In genomic region chr6:7175463-7175862, GRCh38 we compare ENCODE assay signal across 20 cellular contexts.
DNase-seq lines count a peak whose midpoint lies in the region; ATAC-seq and TF ChIP-seq lines count a peak whose summit lies in the region.
"Had no signal": no experiment of that assay in that cellular context is flagged by ENCODE, and none has a peak within 500 bp of the region (broad histone marks: within the 10 kb centered on the region; RNA-seq: fewer than 3 reads in every experiment).

No MANE protein-coding gene starts in this region.

- H3K27ac ChIP-seq in gastroesophageal sphincter (peak overlapping the region in 3 of 4 donors; percentile 39 to 63 (median 42)), psoas muscle (peak overlapping the region; percentile 17)
- H3K27ac ChIP-seq: prostate gland had no signal

- no peak overlapping the region for H3K4me3 ChIP-seq in gastroesophageal sphincter
- no peak overlapping the region for H3K4me3 ChIP-seq in psoas muscle
- H3K4me3 ChIP-seq: lung, prostate gland, stomach had no signal

- no peak for ATAC-seq in T-helper 17 cell
- no peak for ATAC-seq in gastroesophageal sphincter
- ATAC-seq in psoas muscle, result no peak
- no peak for ATAC-seq in stimulated activated memory B cell treated with anti-CD40 and anti-IgM and Interleukin-4, amounts not matched to agents 10 μg/mL and 1 μg/mL and 100 μg/mL, for 72 hours
- no peak for ATAC-seq in HG02973 (IDR thresholded peaks at IDR 0.05; ENCODE audit: unreplicated experiment)
- ATAC-seq in esophagus mucosa, result no peak
- ATAC-seq: activated CD8-positive, alpha-beta T cell treated with anti-CD3 and anti-CD28 coated beads for 36 hours; naive thymus-derived CD4-positive, alpha-beta T cell had no signal

- intact Hi-C loops in psoas muscle (cut with DNase I), result no loop called here

- no peak for TF ChIP-seq POLR2A in gastroesophageal sphincter (IDR thresholded peaks at IDR 0.05)

- no peak for TF ChIP-seq EP300 in gastroesophageal sphincter (IDR thresholded peaks at IDR 0.05)

- no peaks in the 10 kb centered on the region for H3K27me3 ChIP-seq in gastroesophageal sphincter
- H3K27me3 ChIP-seq in psoas muscle (ENCODE audit: insufficient read depth in 3 of 3, low read length in 2 of 3), result no peaks in the 10 kb centered on the region
- H3K27me3 ChIP-seq: stomach had no signal

- H3K27me3 Mint-ChIP-seq in T-helper 17 cell, result no peaks in the 10 kb centered on the region
- H3K27me3 Mint-ChIP-seq in stimulated activated memory B cell treated with anti-CD40 and anti-IgM and Interleukin-4, amounts not matched to agents 10 μg/mL and 1 μg/mL and 100 μg/mL, for 72 hours, result no peaks in the 10 kb centered on the region
- H3K27me3 Mint-ChIP-seq: activated CD8-positive, alpha-beta T cell treated with anti-CD3 and anti-CD28 coated beads for 36 hours; activated naive CD8-positive, alpha-beta T cell treated with anti-CD3 and anti-CD28 coated beads, Interleukin-2, amount 10 ng/mL, durations not matched to agents 7 days and 5 days; naive thymus-derived CD4-positive, alpha-beta T cell had no signal

- peak overlapping the region; percentile 76 for H3K27ac Mint-ChIP-seq in T-helper 17 cell
- no peak overlapping the region for H3K27ac Mint-ChIP-seq in stimulated activated memory B cell treated with anti-CD40 and anti-IgM and Interleukin-4, amounts not matched to agents 10 μg/mL and 1 μg/mL and 100 μg/mL, for 72 hours
- H3K27ac Mint-ChIP-seq: activated CD8-positive, alpha-beta T cell treated with anti-CD3 and anti-CD28 coated beads for 36 hours; activated naive CD8-positive, alpha-beta T cell treated with anti-CD3 and anti-CD28 coated beads, Interleukin-2, amount 10 ng/mL, durations not matched to agents 7 days and 5 days; T-helper 1 cell treated with Interleukin-12 subunit alpha and Interleukin-12 subunit beta and Interleukin-4 antibody, amounts not matched to agents 30 μg/mL and 1 μg/mL, for 36 hours had no signal

- peaks cover 6 to 62% (median 16%) of the 10 kb centered on the region in 3 donors for H3K4me1 ChIP-seq in gastroesophageal sphincter
- H3K4me1 ChIP-seq in psoas muscle, result peaks cover 46% of the 10 kb centered on the region

- H3K36me3 Mint-ChIP-seq in T-helper 17 cell (ENCODE audit: low read depth), result no peaks in the 10 kb centered on the region
- peaks cover 32% of the 10 kb centered on the region for H3K36me3 Mint-ChIP-seq in stimulated activated memory B cell treated with anti-CD40 and anti-IgM and Interleukin-4, amounts not matched to agents 10 μg/mL and 1 μg/mL and 100 μg/mL, for 72 hours

- H3K9me3 ChIP-seq in T-helper 17 cell (ENCODE audit: control insufficient read depth, low read length, poor library complexity, severe bottlenecking) (no peaks in the 10 kb centered on the region), gastroesophageal sphincter (no peaks in the 10 kb centered on the region), psoas muscle (no peaks in the 10 kb centered on the region)
- H3K9me3 ChIP-seq: prostate gland, stomach had no signal

- no peaks in the 10 kb centered on the region for H3K9me3 Mint-ChIP-seq in stimulated activated memory B cell treated with anti-CD40 and anti-IgM and Interleukin-4, amounts not matched to agents 10 μg/mL and 1 μg/mL and 100 μg/mL, for 72 hours
- H3K9me3 Mint-ChIP-seq: activated CD8-positive, alpha-beta T cell treated with anti-CD3 and anti-CD28 coated beads for 36 hours; activated naive CD8-positive, alpha-beta T cell treated with anti-CD3 and anti-CD28 coated beads, Interleukin-2, amount 10 ng/mL, durations not matched to agents 7 days and 5 days; naive thymus-derived CD4-positive, alpha-beta T cell; T-helper 1 cell treated with Interleukin-12 subunit alpha and Interleukin-12 subunit beta and Interleukin-4 antibody, amounts not matched to agents 30 μg/mL and 1 μg/mL, for 36 hours had no signal

- 26 to 80% methylated on average over 1 to 4 of the region's 5 CpGs for WGBS in gastroesophageal sphincter (ENCODE audit: low coverage in 1 of 2), 2 donors
- 31 to 51% (median 31%) methylated on average over 5 of the region's 5 CpGs for WGBS in psoas muscle, 3 donors

- DNase-seq in AG20443 (ENCODE audit: low spot score) (peak; percentile 37), T-helper 17 cell (no peak), psoas muscle (no peak)
- DNase-seq in stimulated activated CD4-positive, alpha-beta T cell treated with anti-CD3 and anti-CD28 coated beads, Interleukin-12 subunit alpha, Interleukin-12 subunit beta, amount 100 ng/mL, for 4 hours, result no peak
- DNase-seq: activated CD8-positive, alpha-beta T cell treated with anti-CD3 and anti-CD28 coated beads for 36 hours; activated naive CD8-positive, alpha-beta T cell treated with anti-CD3 and anti-CD28 coated beads, Interleukin-2, amount 10 ng/mL, durations not matched to agents 7 days and 5 days; caudate nucleus; naive thymus-derived CD4-positive, alpha-beta T cell; NCI-H2029 treated with DMSO at 0.1 percent for 48 hours; NCI-H510A; RPMI8226; stimulated activated CD4-positive, alpha-beta T cell treated with anti-CD3 and anti-CD28 coated beads, Interleukin-15, amount 100 ng/mL, for 24 hours; stomach had no signal

- H3K36me3 ChIP-seq in gastroesophageal sphincter, result peaks cover 0 to 27% of the 10 kb centered on the region in 2 donors
- H3K36me3 ChIP-seq in psoas muscle (ENCODE audit: insufficient read depth in 1 of 2, low read depth in 1 of 2), result peaks cover 0 to 33% of the 10 kb centered on the region in 2 donors
- H3K36me3 ChIP-seq: prostate gland had no signal

- H3K4me1 Mint-ChIP-seq in T-helper 17 cell, result peaks cover 10% of the 10 kb centered on the region
- H3K4me1 Mint-ChIP-seq in stimulated activated memory B cell treated with anti-CD40 and anti-IgM and Interleukin-4, amounts not matched to agents 10 μg/mL and 1 μg/mL and 100 μg/mL, for 72 hours, result peaks cover 22% of the 10 kb centered on the region

- H3K4me3 Mint-ChIP-seq in T-helper 17 cell, result no peak overlapping the region
- H3K4me3 Mint-ChIP-seq in stimulated activated memory B cell treated with anti-CD40 and anti-IgM and Interleukin-4, amounts not matched to agents 10 μg/mL and 1 μg/mL and 100 μg/mL, for 72 hours, result no peak overlapping the region
- H3K4me3 Mint-ChIP-seq: activated CD8-positive, alpha-beta T cell treated with anti-CD3 and anti-CD28 coated beads for 36 hours; activated naive CD8-positive, alpha-beta T cell treated with anti-CD3 and anti-CD28 coated beads, Interleukin-2, amount 10 ng/mL, durations not matched to agents 7 days and 5 days; naive thymus-derived CD4-positive, alpha-beta T cell; T-helper 1 cell treated with Interleukin-12 subunit alpha and Interleukin-12 subunit beta and Interleukin-4 antibody, amounts not matched to agents 30 μg/mL and 1 μg/mL, for 36 hours had no signal

- TF ChIP-seq CTCF in gastroesophageal sphincter (IDR thresholded peaks at IDR 0.05), result no peak
- no peak for TF ChIP-seq CTCF in psoas muscle (IDR thresholded peaks at IDR 0.05)
